Comparison of ENCODE assay signal across 13 cellular contexts in genomic region chr16:74501484-74502479, GRCh38.
A peak's percentile ranks its signal among the peaks of the same experiment; 100 is the strongest.
DNase-seq lines count a peak whose midpoint lies in the region; ATAC-seq and TF ChIP-seq lines count a peak whose summit lies in the region.
"Had no signal": no experiment of that assay in that cellular context is flagged by ENCODE, and none has a peak within 500 bp of the region (broad histone marks: within the 10 kb centered on the region; RNA-seq: fewer than 3 reads in every experiment).

No MANE protein-coding gene starts in this region.

- peak; percentile 90 to 97 (median 94) for ATAC-seq in heart left ventricle
- peak in 1 of 2 donors; percentile 39 for ATAC-seq in gastrocnemius medialis
- no peak for ATAC-seq in HG03442 (IDR thresholded peaks at IDR 0.05; ENCODE audit: unreplicated experiment)

- H3K9me3 ChIP-seq in SK-N-MC (ENCODE audit: low read depth, low read length) (no peaks in the 10 kb centered on the region), heart left ventricle (no peaks in the 10 kb centered on the region), gastrocnemius medialis (no peaks in the 10 kb centered on the region)
- H3K9me3 ChIP-seq: suprapubic skin had no signal

- DNase-seq in SK-N-MC (ENCODE audit: low read depth, low spot score), result no peak
- DNase-seq in heart left ventricle, result no peak
- no peak for DNase-seq in gastrocnemius medialis
- DNase-seq in activated gamma-delta T cell treated with Interleukin-2 at 50 U/mL for 16 hours, result no peak
- DNase-seq in activated CD8-positive, alpha-beta memory T cell treated with anti-CD3 and anti-CD28 coated beads, Interleukin-2, amount 50 U/mL, for 4 hours, result no peak
- DNase-seq: activated CD4-positive, alpha-beta T cell treated with anti-CD3 and anti-CD28 coated beads, Interleukin-2, amount 50 U/mL, for 48 hours; erythroblast; immature natural killer cell; NCI-H526; stimulated activated CD4-positive, alpha-beta T cell treated with anti-CD3 and anti-CD28 coated beads, Interleukin-4, amount 100 ng/mL, for 1 hour had no signal

- no peak for TF ChIP-seq CTCF in KMS-11 (conservative IDR thresholded peaks at IDR 0.05; ENCODE audit: low read depth, low read length)
- TF ChIP-seq CTCF in heart left ventricle (IDR thresholded peaks at IDR 0.05), result no peak
- TF ChIP-seq CTCF in gastrocnemius medialis (IDR thresholded peaks at IDR 0.05 in 4 of 5, conservative IDR thresholded peaks at IDR 0.05 in 1 of 5), result no peak

- TF ChIP-seq POLR2A in heart left ventricle (IDR thresholded peaks at IDR 0.05), result no peak
- TF ChIP-seq POLR2A in gastrocnemius medialis (IDR thresholded peaks at IDR 0.05), result no peak

- no peaks in the 10 kb centered on the region for H3K27me3 ChIP-seq in KMS-11 (ENCODE audit: insufficient read depth, low read depth)
- H3K27me3 ChIP-seq in heart left ventricle, result no peaks in the 10 kb centered on the region
- H3K27me3 ChIP-seq in gastrocnemius medialis, result no peaks in the 10 kb centered on the region
- H3K27me3 ChIP-seq: suprapubic skin had no signal

- peaks cover 5% of the 10 kb centered on the region; the same call in 1 of the 2 replicates for H3K79me2 ChIP-seq in KMS-11 (ENCODE audit: insufficient read depth, low read depth)

- H4K20me1 ChIP-seq in KMS-11 (ENCODE audit: insufficient read depth), result 0 out of 2 replicates have a peak, but pooled peaks cover 3% of the 10 kb centered on the region

- intact Hi-C loops in heart left ventricle (cut with DNase I) (loop anchor here in 4 of 10 donors (5.0 to 10.0 kb wide), 3 partner anchors 103 to 121 kb away; partner anchors contain the start of gene GLG1 (in 4 of the 4)), gastrocnemius medialis (cut with DNase I; ENCODE audit: low total_unique reads) (loop anchor here (5.0 kb wide), 1 partner anchor 121 kb away; no protein-coding TSS in a partner anchor)

- peaks cover 52% of the 10 kb centered on the region for H3K4me1 ChIP-seq in KMS-11 (ENCODE audit: low read depth, poor library complexity, severe bottlenecking)
- H3K4me1 ChIP-seq in heart left ventricle, result peaks cover 0 to 23% (median 6%) of the 10 kb centered on the region in 12 donors
- H3K4me1 ChIP-seq in gastrocnemius medialis, result peaks cover 18 to 22% of the 10 kb centered on the region in 2 donors
- H3K4me1 ChIP-seq: suprapubic skin had no signal

- no peaks in the 10 kb centered on the region for H3K36me3 ChIP-seq in KMS-11 (ENCODE audit: insufficient read depth)
- peaks cover 37% of the 10 kb centered on the region for H3K36me3 ChIP-seq in SK-N-MC (ENCODE audit: insufficient read depth, low read length)
- H3K36me3 ChIP-seq in heart left ventricle, result peaks cover 0 to 49% (median 14%) of the 10 kb centered on the region in 9 donors
- peaks cover 0 to 10% of the 10 kb centered on the region in 2 donors for H3K36me3 ChIP-seq in gastrocnemius medialis

- 43 to 52% (median 45%) methylated on average over 6 to 7 of the region's 7 CpGs for WGBS in heart left ventricle, 4 donors

- in situ Hi-C loops in gastrocnemius medialis (cut with MboI; ENCODE audit: low sequenced_read_pairs in 4 of 4), result no loop called here

- H3K4me2 ChIP-seq in KMS-11, result no peak overlapping the region

- peak overlapping the region; percentile 19; the same call in 1 of the 2 replicates for H3K27ac ChIP-seq in KMS-11
- peak overlapping the region; percentile 36; the same call in 1 of the 2 replicates for H3K27ac ChIP-seq in SK-N-MC
- H3K27ac ChIP-seq in heart left ventricle, result peak overlapping the region; percentile 2 to 76 (median 64)
- H3K27ac ChIP-seq in gastrocnemius medialis, result peak overlapping the region; percentile 22 to 39 (median 33)
- H3K27ac ChIP-seq: suprapubic skin had no signal

- H2AFZ ChIP-seq in KMS-11 (ENCODE audit: low read depth), result no peak overlapping the region

- H3K9ac ChIP-seq in KMS-11 (no peak overlapping the region), SK-N-MC (ENCODE audit: insufficient read length) (no peak overlapping the region)

- H3K4me3 ChIP-seq in KMS-11 (IDR thresholded peaks at IDR 0.05; ENCODE audit: insufficient read depth, low read depth, low read length) (no peak overlapping the region), SK-N-MC (no peak overlapping the region), heart left ventricle (no peak overlapping the region), gastrocnemius medialis (no peak overlapping the region)
- H3K4me3 ChIP-seq: suprapubic skin had no signal
